ENCODE assay signal across 1 cellular context in genomic region chr12:47207005-47207717, GRCh38.
TF ChIP-seq lines count a peak whose summit lies in the region.

No MANE protein-coding gene starts in this region.

TF ChIP-seq in K562, 482 proteins besides CTCF, POLR2A, EP300 and RAD21 (continued from another document and continues in another):
- TF ChIP-seq THAP7 (CRISPR knock-in tag; IDR thresholded peaks at IDR 0.05) (no peak), ZNF174 (CRISPR knock-in tag; IDR thresholded peaks at IDR 0.05) (no peak), DNMT1 (IDR thresholded peaks at IDR 0.05) (no peak), HIVEP1 (CRISPR knock-in tag; IDR thresholded peaks at IDR 0.05) (peak; percentile 39; the same call in 1 of the 2 replicates), ZNF311 (CRISPR knock-in tag; IDR thresholded peaks at IDR 0.05) (no peak), ZNF253 (CRISPR knock-in tag; conservative IDR thresholded peaks at IDR 0.05) (no peak), NFIX (CRISPR knock-in tag; IDR thresholded peaks at IDR 0.05; ENCODE audit: low read depth) (no peak), PCBP1 (IDR thresholded peaks at IDR 0.05; ENCODE audit: low read depth, low read length, poor library complexity, severe bottlenecking) (no peak), POLR2B (IDR thresholded peaks at IDR 0.05; ENCODE audit: low read depth, partially characterized antibody) (no peak), VEZF1 (CRISPR knock-in tag; IDR thresholded peaks at IDR 0.05) (no peak), JUND (IDR thresholded peaks at IDR 0.05; ENCODE audit: borderline replicate concordance, low read depth, low read length) (no peak), JUND (tag; IDR thresholded peaks at IDR 0.05; ENCODE audit: borderline replicate concordance, low read depth, low read length) (peak; percentile 39; the same call in 1 of the 3 replicates), RNF219 (CRISPR knock-in tag; IDR thresholded peaks at IDR 0.05) (no peak), KAT2B (IDR thresholded peaks at IDR 0.05; ENCODE audit: low read depth, low read length) (no peak), HOXB6 (CRISPR knock-in tag; IDR thresholded peaks at IDR 0.05; ENCODE audit: borderline replicate concordance) (no peak), HDAC3 (IDR thresholded peaks at IDR 0.05; ENCODE audit: borderline replicate concordance, partially characterized antibody) (no peak), ZNF165 (CRISPR knock-in tag; IDR thresholded peaks at IDR 0.05; ENCODE audit: borderline replicate concordance) (0 out of 2 replicates have a peak, but pooled peaks have one; percentile 56), ZNF436 (CRISPR knock-in tag; IDR thresholded peaks at IDR 0.05) (no peak), ZNF384 (IDR thresholded peaks at IDR 0.05; ENCODE audit: low read depth, low read length) (no peak), SMARCB1 (IDR thresholded peaks at IDR 0.05; ENCODE audit: insufficient read length, low read depth) (no peak), BRF2 (IDR thresholded peaks at IDR 0.05; ENCODE audit: borderline replicate concordance, insufficient read depth, insufficient read length) (no peak), C11orf30 (IDR thresholded peaks at IDR 0.05; ENCODE audit: low read depth) (no peak), SOX6 (IDR thresholded peaks at IDR 0.05) (no peak), NFE2 (IDR thresholded peaks at IDR 0.05; ENCODE audit: low read depth) (peak; percentile 65; the same call in 1 of the 2 replicates), FOXP1 (CRISPR knock-in tag; IDR thresholded peaks at IDR 0.05) (no peak), MAZ (CRISPR knock-in tag; conservative IDR thresholded peaks at IDR 0.05 in 1 of 2, IDR thresholded peaks at IDR 0.05 in 1 of 2) (no peak), HDAC8 (tag; IDR thresholded peaks at IDR 0.05) (no peak), CBFA2T3 (IDR thresholded peaks at IDR 0.05) (peak; percentile 79), ZNF583 (CRISPR knock-in tag; IDR thresholded peaks at IDR 0.05) (peak; percentile 62; the same call in 1 of the 2 replicates), SRSF9 (IDR thresholded peaks at IDR 0.05; ENCODE audit: borderline replicate concordance, low read depth, low read length) (no peak), SAFB2 (IDR thresholded peaks at IDR 0.05; ENCODE audit: borderline replicate concordance, low read depth, low read length, severe bottlenecking) (no peak), PTRF (tag; IDR thresholded peaks at IDR 0.05) (no peak), KLF16 (IDR thresholded peaks at IDR 0.05) (peak; percentile 62; the same call in 1 of the 2 replicates), CSDE1 (IDR thresholded peaks at IDR 0.05) (no peak), ZNF740 (CRISPR knock-in tag; IDR thresholded peaks at IDR 0.05) (no peak), ZNF740 (tag; IDR thresholded peaks at IDR 0.05) (no peak), DIDO1 (tag; IDR thresholded peaks at IDR 0.05; ENCODE audit: low read depth) (no peak), SRF (CRISPR knock-in tag; IDR thresholded peaks at IDR 0.05) (no peak), ARHGAP35 (IDR thresholded peaks at IDR 0.05; ENCODE audit: partially characterized antibody) (no peak), ZNF449 (CRISPR knock-in tag; IDR thresholded peaks at IDR 0.05) (0 out of 2 replicates have a peak, but pooled peaks have one; percentile 64), ATF7 (IDR thresholded peaks at IDR 0.05) (0 out of 2 replicates have a peak, but pooled peaks have one; percentile 14), NFE2L1 (tag; IDR thresholded peaks at IDR 0.05; ENCODE audit: borderline replicate concordance, low read depth) (no peak), KDM5B (IDR thresholded peaks at IDR 0.05; ENCODE audit: insufficient replicate concordance, low read depth, low read length) (no peak), MYBL2 (IDR thresholded peaks at IDR 0.05; ENCODE audit: low read depth) (no peak), MYBL2 (CRISPR knock-in tag; IDR thresholded peaks at IDR 0.05; ENCODE audit: borderline replicate concordance) (no peak), TCF7 (IDR thresholded peaks at IDR 0.05; ENCODE audit: borderline replicate concordance) (no peak), GATAD2A (IDR thresholded peaks at IDR 0.05) (peak; percentile 73; the same call in 1 of the 2 replicates), ERF (CRISPR knock-in tag; IDR thresholded peaks at IDR 0.05) (no peak), ZBED1 (IDR thresholded peaks at IDR 0.05) (no peak), KDM4B (IDR thresholded peaks at IDR 0.05; ENCODE audit: borderline replicate concordance in 2 of 2, low read depth in 1 of 2) (no peak), ZBTB26 (CRISPR knock-in tag; IDR thresholded peaks at IDR 0.05) (no peak), TAL1 (IDR thresholded peaks at IDR 0.05) (peak; percentile 38; the same call in 1 of the 2 replicates), ZNF41 (CRISPR knock-in tag; conservative IDR thresholded peaks at IDR 0.05) (0 out of 2 replicates have a peak, but pooled peaks have one; percentile 12), AFF4 (CRISPR knock-in tag; IDR thresholded peaks at IDR 0.05) (no peak), ADNP (tag; IDR thresholded peaks at IDR 0.05) (no peak), PHB (CRISPR knock-in tag; IDR thresholded peaks at IDR 0.05) (no peak), ARID3A (IDR thresholded peaks at IDR 0.05; ENCODE audit: borderline replicate concordance, low read depth, low read length) (no peak), SMARCE1 (IDR thresholded peaks at IDR 0.05) (peak; percentile 73), SREBF2 (CRISPR knock-in tag; IDR thresholded peaks at IDR 0.05) (no peak), ZNF354B (CRISPR knock-in tag; IDR thresholded peaks at IDR 0.05) (no peak), IRF2 (CRISPR knock-in tag; IDR thresholded peaks at IDR 0.05) (no peak), FOSL1 (tag; conservative IDR thresholded peaks at IDR 0.05) (no peak)
